11 cellular contexts compared by ENCODE assay signal in the genomic region with DNA sequence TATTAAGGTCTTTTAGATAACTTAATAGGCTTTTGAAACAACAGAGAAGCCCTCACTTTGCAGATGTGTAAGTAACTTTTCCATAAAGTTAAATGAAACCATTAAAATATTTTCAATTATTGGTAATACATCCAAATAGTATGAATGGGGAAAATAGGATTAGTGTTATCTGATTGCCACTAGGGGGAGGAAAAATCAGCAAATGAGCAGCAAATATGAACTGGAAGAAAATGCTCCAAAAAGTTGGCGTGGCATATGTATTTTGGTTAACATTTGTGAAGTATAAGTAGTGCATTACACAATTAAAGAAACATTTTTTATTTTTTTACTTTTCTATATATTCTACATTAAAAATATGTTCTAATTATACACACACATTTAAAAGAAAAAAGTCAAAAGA.
DNase-seq lines count a peak whose midpoint lies in the region; ATAC-seq and TF ChIP-seq lines count a peak whose summit lies in the region.
"Had no signal": no experiment of that assay in that cellular context is flagged by ENCODE, and none has a peak within 500 bp of the region (broad histone marks: within the 10 kb centered on the region; RNA-seq: fewer than 3 reads in every experiment).

No MANE protein-coding gene starts in this region.

- no peak overlapping the region for H2BK5ac ChIP-seq in H9 (ENCODE audit: insufficient read length, low read length)

- no peak overlapping the region for H2AFZ ChIP-seq in H9 (ENCODE audit: low read length)

- H3K56ac ChIP-seq in H9 (ENCODE audit: insufficient read length, low read depth, low read length): no peak overlapping the region

- no peak overlapping the region for H4K91ac ChIP-seq in H9 (ENCODE audit: insufficient read length, low read depth, low read length)

- no peaks in the 10 kb centered on the region for H3K23me2 ChIP-seq in H9 (ENCODE audit: insufficient read length, low read depth, low read length, poor library complexity, severe bottlenecking)

- H3K18ac ChIP-seq in H9 (ENCODE audit: insufficient read length, low read depth, low read length): no peak overlapping the region

- H3K79me1 ChIP-seq in H9 (ENCODE audit: insufficient read depth, low read depth, low read length, poor library complexity, severe bottlenecking): no peaks in the 10 kb centered on the region

- H3K14ac ChIP-seq in H9 (ENCODE audit: insufficient read depth, low read length): no peak overlapping the region

- no CpG with 5 or more reads among the region's 1 CpG for WGBS in H9 (ENCODE audit: extremely low coverage, insufficient read length, low lambda C conversion rate)

- H3K27me3 ChIP-seq in H9 (ENCODE audit: insufficient read depth, low read length): no peaks in the 10 kb centered on the region
- H3K27me3 ChIP-seq in adipocyte (replicated peaks; ENCODE audit: control insufficient read depth, insufficient read depth, low read length): no peaks in the 10 kb centered on the region
- H3K27me3 ChIP-seq: spleen had no signal

- no peak overlapping the region for H3K4me2 ChIP-seq in H9 (ENCODE audit: insufficient read depth, insufficient read length, low read length)

- H4K5ac ChIP-seq in H9 (ENCODE audit: insufficient read length, low read depth, low read length): no peak overlapping the region

- H3K4me3 ChIP-seq in adipocyte (ENCODE audit: low read length): no peak overlapping the region
- H3K4me3 ChIP-seq: spleen had no signal

- no peak overlapping the region for H3K4me3 Mint-ChIP-seq in H9
- H3K4me3 Mint-ChIP-seq in nephron: no peak overlapping the region

- H4K20me1 ChIP-seq in H9 (ENCODE audit: control insufficient read depth, insufficient read depth, insufficient read length): no peaks in the 10 kb centered on the region

- no peak overlapping the region for H3T11ph ChIP-seq in H9 (ENCODE audit: low read length)

- H4K8ac ChIP-seq in H9 (replicated peaks; ENCODE audit: insufficient read length, low read depth, low read length): no peak overlapping the region

- H3K23ac ChIP-seq in H9 (ENCODE audit: insufficient read length, low read depth, low read length): no peak overlapping the region

- ATAC-seq in stimulated activated naive CD8-positive, alpha-beta T cell treated with anti-CD3 and anti-CD28 coated beads, Interleukin-15, Interleukin-2, amounts not matched to agents 100 U/mL and 50 U/mL, for 24 hours: no peak
- ATAC-seq in GM19023 (IDR thresholded peaks at IDR 0.05; ENCODE audit: unreplicated experiment): no peak
- ATAC-seq: left colon had no signal

- H3K27me3 Mint-ChIP-seq in H9 (ENCODE audit: low read depth) (no peaks in the 10 kb centered on the region), nephron (ENCODE audit: low read depth) (no peaks in the 10 kb centered on the region)

- no peak overlapping the region for H2BK15ac ChIP-seq in H9 (ENCODE audit: low read depth, low read length)

- TF ChIP-seq CTCF in H9 (conservative IDR thresholded peaks at IDR 0.05) (peak; percentile 69), nephron (IDR thresholded peaks at IDR 0.05; ENCODE audit: unreplicated experiment in 3 of 3) (peak; percentile 41 to 51 (median 48))

- no peaks in the 10 kb centered on the region for H3K4me1 Mint-ChIP-seq in H9
- H3K4me1 Mint-ChIP-seq in nephron: no peaks in the 10 kb centered on the region

- no peak overlapping the region for H2BK120ac ChIP-seq in H9 (ENCODE audit: low read depth, low read length, poor library complexity, severe bottlenecking)

- H3K9me3 ChIP-seq in H9 (ENCODE audit: control insufficient read depth, low read depth, low read length) (no peaks in the 10 kb centered on the region), adipocyte (ENCODE audit: control insufficient read depth, low read length) (no peaks in the 10 kb centered on the region)
- H3K9me3 ChIP-seq: spleen had no signal

- no peak overlapping the region for H2BK20ac ChIP-seq in H9 (ENCODE audit: low read depth, low read length, poor library complexity, severe bottlenecking)

- H3K27ac Mint-ChIP-seq in H9 (no peak overlapping the region), nephron (no peak overlapping the region)

- no peak overlapping the region for H2BK12ac ChIP-seq in H9 (ENCODE audit: insufficient read length, low read depth, low read length)

- H2AK5ac ChIP-seq in H9 (ENCODE audit: insufficient read length, low read length): no peak overlapping the region

- H3K4ac ChIP-seq in H9 (ENCODE audit: low read depth, low read length): no peak overlapping the region

- H3K9me3 Mint-ChIP-seq in H9 (no peaks in the 10 kb centered on the region), nephron (no peaks in the 10 kb centered on the region)

- H3K36me3 Mint-ChIP-seq in H9 (ENCODE audit: insufficient read depth in 1 of 3, low read depth in 3 of 3) (no peaks in the 10 kb centered on the region), nephron (ENCODE audit: low read depth) (no peaks in the 10 kb centered on the region)

- H3K4me1 ChIP-seq in H9 (ENCODE audit: insufficient read depth, low read length) (no peaks in the 10 kb centered on the region), adipocyte (ENCODE audit: control insufficient read depth, insufficient read depth, low read length) (no peaks in the 10 kb centered on the region)

- no peaks in the 10 kb centered on the region for H3K36me3 ChIP-seq in adipocyte (ENCODE audit: control insufficient read depth, insufficient read depth, low read length, severe bottlenecking)
- H3K36me3 ChIP-seq: spleen had no signal

- H3K79me2 ChIP-seq in H9 (ENCODE audit: insufficient read depth, low read length): no peaks in the 10 kb centered on the region

- peak; percentile 19 for DNase-seq in DMS53 treated with DMSO at 0.1 percent for 48 hours (lab: John Stamatoyannopoulos, UW; ENCODE audit: unreplicated experiment)
- no peak for DNase-seq in H9
- peak; percentile 3 for DNase-seq in adipocyte (ENCODE audit: low read depth)
- no peak for DNase-seq in NCI-H128 (lab: John Stamatoyannopoulos, UW; ENCODE audit: unreplicated experiment)
- no peak for DNase-seq in stimulated activated naive CD8-positive, alpha-beta T cell treated with anti-CD3 and anti-CD28 coated beads, Interleukin-15, Interleukin-2, amounts not matched to agents 100 U/mL and 50 U/mL, for 24 hours
- DNase-seq: left colon, NCI-H1436, spleen, T-helper 2 cell had no signal

- H3K9ac ChIP-seq in H9 (ENCODE audit: extremely low read depth, insufficient read length, low read length) (no peak overlapping the region), adipocyte (ENCODE audit: low read length) (no peak overlapping the region)

- no peak overlapping the region for H3K27ac ChIP-seq in H9 (ENCODE audit: insufficient read length, low read depth, low read length)
- H3K27ac ChIP-seq: spleen had no signal

Comparison
In these comparisons a context has a peak if more than half of its experiments do, and no peak if none do; other contexts are left out.
1. DNase-seq: peak in DMS53 treated with DMSO at 0.1 percent for 48 hours (single experiment) and adipocyte (single experiment); none in H9 (single experiment), NCI-H128 (single experiment) and stimulated activated naive CD8-positive, alpha-beta T cell treated with anti-CD3 and anti-CD28 coated beads, Interleukin-15, Interleukin-2, amounts not matched to agents 100 U/mL and 50 U/mL, for 24 hours (single experiment).